Comparison of ENCODE assay signal across 9 cellular contexts in the genomic region with DNA sequence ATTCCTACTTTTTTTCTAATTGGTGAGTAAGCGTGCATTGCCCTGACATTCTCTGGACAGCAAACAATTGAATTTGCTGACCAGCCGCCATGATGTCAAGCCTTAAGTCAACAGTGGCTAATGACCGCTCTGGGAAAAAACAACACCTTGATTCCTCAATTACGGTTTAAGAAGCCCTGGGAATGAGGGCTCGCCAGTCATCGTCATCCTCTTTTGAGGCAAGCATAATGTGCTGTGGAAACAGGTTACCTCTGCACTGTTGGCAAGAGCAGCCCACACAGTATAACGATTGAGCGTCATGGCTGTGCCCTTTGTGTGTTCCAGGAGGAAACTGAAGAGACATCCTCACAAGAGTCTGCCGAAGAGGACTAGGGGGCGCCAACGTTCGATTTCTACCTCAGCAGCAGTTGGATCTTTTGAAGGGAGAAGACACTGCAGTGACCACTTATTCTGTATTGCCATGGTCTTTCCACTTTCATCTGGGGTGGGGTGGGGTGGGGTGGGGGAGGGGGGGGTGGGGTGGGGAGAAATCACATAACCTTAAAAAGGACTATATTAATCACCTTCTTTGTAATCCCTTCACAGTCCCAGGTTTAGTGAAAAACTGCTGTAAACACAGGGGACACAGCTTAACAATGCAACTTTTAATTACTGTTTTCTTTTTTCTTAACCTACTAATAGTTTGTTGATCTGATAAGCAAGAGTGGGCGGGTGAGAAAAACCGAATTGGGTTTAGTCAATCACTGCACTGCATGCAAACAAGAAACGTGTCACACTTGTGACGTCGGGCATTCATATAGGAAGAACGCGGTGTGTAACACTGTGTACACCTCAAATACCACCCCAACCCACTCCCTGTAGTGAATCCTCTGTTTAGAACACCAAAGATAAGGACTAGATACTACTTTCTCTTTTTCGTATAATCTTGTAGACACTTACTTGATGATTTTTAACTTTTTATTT.
DNase-seq lines count a peak whose midpoint lies in the region; ATAC-seq, FAIRE-seq and TF ChIP-seq lines count a peak whose summit lies in the region.
"Had no signal": no experiment of that assay in that cellular context is flagged by ENCODE, and none has a peak within 500 bp of the region (broad histone marks: within the 10 kb centered on the region; RNA-seq: fewer than 3 reads in every experiment).

No MANE protein-coding gene starts in this region.

- H3K4me3 ChIP-seq in HCT116 (replicated peaks in 1 of 2; ENCODE audit: low read depth in 1 of 2, low read length in 2 of 2) (no peak overlapping the region), HepG2 (replicated peaks in 1 of 3; ENCODE audit: insufficient read depth in 1 of 3, low read depth in 2 of 3, low read length in 3 of 3) (no peak overlapping the region), esophagus muscularis mucosa (no peak overlapping the region)

- no peak for DNase-seq in D721Med (ENCODE audit: insufficient read length, low spot score)
- peak; percentile 57 for DNase-seq in HCT116 (ENCODE audit: low read depth, low spot score)
- DNase-seq in activated CD8-positive, alpha-beta T cell treated with anti-CD3 and anti-CD28 coated beads, Interleukin-2, amount 10 ng/mL, durations not matched to agents 7 days and 5 days, result peak; percentile 23
- DNase-seq in HepG2 (ENCODE audit: low spot score), result no peak
- DNase-seq in NCI-H2227 treated with DMSO at 0.1 percent for 48 hours (lab: John Stamatoyannopoulos, UW), result no peak
- no peak for DNase-seq in T-helper 9 cell
- DNase-seq in esophagus muscularis mucosa (ENCODE audit: extremely low spot score), result no peak

- intact Hi-C loops in HCT116 (cut with micrococcal nuclease) (loop anchor here (2.0 to 5.0 kb wide), 2 partner anchors 42 to 124 kb away; no protein-coding TSS in a partner anchor), HepG2 (cut with micrococcal nuclease; ENCODE audit: unreplicated experiment) (loop anchor here (5.0 to 10.0 kb wide), 3 partner anchors 36 to 138 kb away; a partner anchor contains a TSS), esophagus muscularis mucosa (cut with DNase I) (no loop called here)

- H3K4me3 Mint-ChIP-seq in activated CD8-positive, alpha-beta T cell treated with anti-CD3 and anti-CD28 coated beads, Interleukin-2, amount 10 ng/mL, durations not matched to agents 7 days and 5 days, result no peak overlapping the region
- H3K4me3 Mint-ChIP-seq: stimulated activated naive CD8-positive, alpha-beta T cell treated with anti-CD3 and anti-CD28 coated beads, Interleukin-15, Interleukin-2, amounts not matched to agents 100 ng/mL and 50 ng/mL, for 24 hours had no signal

- RAD21 ChIA-PET in HCT116 (lab: Charles Lee; ENCODE audit: low non-redundant PET in 1 of 2, low total read pairs in 2 of 2, uncharacterized antibody in 2 of 2, unreplicated experiment in 2 of 2), result no interaction called here

- H2AFZ ChIP-seq in HCT116 (ENCODE audit: low read depth, low read length, poor library complexity, severe bottlenecking) (no peak overlapping the region), HepG2 (ENCODE audit: low read length) (no peak overlapping the region)

- H3K9me3 Mint-ChIP-seq in activated CD8-positive, alpha-beta T cell treated with anti-CD3 and anti-CD28 coated beads, Interleukin-2, amount 10 ng/mL, durations not matched to agents 7 days and 5 days (ENCODE audit: insufficient read depth), result no peaks in the 10 kb centered on the region
- H3K9me3 Mint-ChIP-seq: stimulated activated naive CD8-positive, alpha-beta T cell treated with anti-CD3 and anti-CD28 coated beads, Interleukin-15, Interleukin-2, amounts not matched to agents 100 ng/mL and 50 ng/mL, for 24 hours had no signal

- H4K20me1 ChIP-seq in HCT116 (ENCODE audit: insufficient read depth) (no peaks in the 10 kb centered on the region), HepG2 (ENCODE audit: insufficient read depth, low read length) (no peaks in the 10 kb centered on the region)

- POLR2A ChIA-PET in HCT116 (lab: Charles Lee), result no interaction called here
- POLR2A ChIA-PET in activated CD8-positive, alpha-beta T cell treated with anti-CD3 and anti-CD28 coated beads, Interleukin-2, amount 10 ng/mL, durations not matched to agents 7 days and 5 days (lab: Charles Lee), result interaction anchor here (0.5 kb wide), 2 partner anchors 187 to 226 kb away, joined by 3 read pairs; no protein-coding TSS in a partner anchor
- POLR2A ChIA-PET in HepG2 (lab: Yijun Ruan, JAX), result no interaction called here

- no peak overlapping the region for H3K27ac Mint-ChIP-seq in activated CD8-positive, alpha-beta T cell treated with anti-CD3 and anti-CD28 coated beads, Interleukin-2, amount 10 ng/mL, durations not matched to agents 7 days and 5 days
- H3K27ac Mint-ChIP-seq: stimulated activated naive CD8-positive, alpha-beta T cell treated with anti-CD3 and anti-CD28 coated beads, Interleukin-15, Interleukin-2, amounts not matched to agents 100 ng/mL and 50 ng/mL, for 24 hours had no signal

- TF ChIP-seq RAD21 in HCT116 (IDR thresholded peaks at IDR 0.05; ENCODE audit: low read depth), result peak; percentile 56
- no peak for TF ChIP-seq RAD21 in HepG2 (CRISPR knock-in tag; IDR thresholded peaks at IDR 0.05)

- TF ChIP-seq POLR2A in HCT116 (IDR thresholded peaks at IDR 0.05; ENCODE audit: borderline replicate concordance, extremely low read depth, insufficient read depth, insufficient read length) (no peak), HepG2 (IDR thresholded peaks at IDR 0.05; ENCODE audit: insufficient read depth in 1 of 2, low read depth in 2 of 2, low read length in 2 of 2) (no peak), esophagus muscularis mucosa (IDR thresholded peaks at IDR 0.05; ENCODE audit: low read depth) (no peak)

- H3K79me2 ChIP-seq in HCT116 (ENCODE audit: insufficient read depth, low read length) (peaks cover 29% of the 10 kb centered on the region), HepG2 (ENCODE audit: insufficient read depth, low read length) (no peaks in the 10 kb centered on the region)

- no peaks in the 10 kb centered on the region for H3K4me1 Mint-ChIP-seq in activated CD8-positive, alpha-beta T cell treated with anti-CD3 and anti-CD28 coated beads, Interleukin-2, amount 10 ng/mL, durations not matched to agents 7 days and 5 days (ENCODE audit: low read depth)

- H3K27me3 Mint-ChIP-seq in activated CD8-positive, alpha-beta T cell treated with anti-CD3 and anti-CD28 coated beads, Interleukin-2, amount 10 ng/mL, durations not matched to agents 7 days and 5 days (ENCODE audit: low read depth), result peaks cover 28% of the 10 kb centered on the region

- no peak for FAIRE-seq in D721Med (lab: Jason Lieb, UNC)
- no peak for FAIRE-seq in HepG2 (lab: Jason Lieb, UNC)

- TSS peak; percentile 32 for BruUV-seq in HCT116 (replicated peaks; lab: Mats Ljungman, UMichigan)
- TSS peak; percentile 68 for BruUV-seq in HepG2 (replicated peaks; lab: Mats Ljungman, UMichigan)

- H3K27me3 ChIP-seq in HCT116 (ENCODE audit: insufficient read depth, low read length), result no peaks in the 10 kb centered on the region
- no peaks in the 10 kb centered on the region for H3K27me3 ChIP-seq in HepG2 (ENCODE audit: control insufficient read depth in 1 of 2, insufficient read depth in 2 of 2, low read length in 2 of 2)
- H3K27me3 ChIP-seq in esophagus muscularis mucosa, result peaks cover 0 to 15% (median 0%) of the 10 kb centered on the region in 4 donors

- TF ChIP-seq EP300 in HepG2 (IDR thresholded peaks at IDR 0.05; ENCODE audit: low read depth in 2 of 2, low read length in 2 of 2), result no peak
- TF ChIP-seq EP300 in HepG2 (CRISPR knock-in tag; IDR thresholded peaks at IDR 0.05; ENCODE audit: borderline replicate concordance), result no peak
- TF ChIP-seq EP300 in esophagus muscularis mucosa (IDR thresholded peaks at IDR 0.05), result no peak

- CTCF ChIA-PET in HCT116 (lab: Charles Lee) (interaction anchor here (0.7 kb wide), 1 partner anchor 59 kb away, joined by 4 read pairs; no protein-coding TSS in a partner anchor), HepG2 (lab: Yijun Ruan, JAX; ENCODE audit: low intra/inter-chr PET ratio, low total read pairs) (no interaction called here)
- CTCF ChIA-PET in activated CD8-positive, alpha-beta T cell treated with anti-CD3 and anti-CD28 coated beads, Interleukin-2, amount 10 ng/mL, durations not matched to agents 7 days and 5 days (lab: Charles Lee), result no interaction called here

- H3K36me3 ChIP-seq in HCT116 (ENCODE audit: control insufficient read depth in 1 of 2, insufficient read depth in 2 of 2, low read length in 2 of 2) (peaks cover 18 to 34% of the 10 kb centered on the region in 2 experiments; a peak in 3 of 4 replicates), HepG2 (replicated peaks in 1 of 2; ENCODE audit: control insufficient read depth in 1 of 2, insufficient read depth in 2 of 2, low read length in 2 of 2) (peaks cover 11 to 32% of the 10 kb centered on the region in 2 experiments), esophagus muscularis mucosa (no peaks in the 10 kb centered on the region)

- H3K9ac ChIP-seq in HCT116 (ENCODE audit: low read length) (no peak overlapping the region), HepG2 (ENCODE audit: insufficient read depth, low read depth, low read length) (no peak overlapping the region)

- no peaks in the 10 kb centered on the region for H3K9me3 ChIP-seq in HCT116 (ENCODE audit: control insufficient read depth in 1 of 2, insufficient read depth in 1 of 2, low read depth in 1 of 2, low read length in 2 of 2)
- no peaks in the 10 kb centered on the region for H3K9me3 ChIP-seq in HepG2 (ENCODE audit: low read length)
- no peaks in the 10 kb centered on the region for H3K9me3 ChIP-seq in esophagus muscularis mucosa

- no peak overlapping the region for H3K27ac ChIP-seq in HCT116 (ENCODE audit: low read depth, low read length)
- no peak overlapping the region for H3K27ac ChIP-seq in HepG2 (ENCODE audit: extremely low read length, insufficient read depth, low read length)
- no peak overlapping the region for H3K27ac ChIP-seq in esophagus muscularis mucosa (replicated peaks in 1 of 4)

- 97% methylated on average over 20 of the region's 20 CpGs for WGBS in HepG2 (ENCODE audit: low lambda C conversion rate)
- WGBS in esophagus muscularis mucosa, result 80% methylated on average over 20 of the region's 20 CpGs

- peaks cover 9 to 32% of the 10 kb centered on the region in 2 experiments for H3K4me1 ChIP-seq in HCT116 (ENCODE audit: control insufficient read depth in 1 of 2, insufficient read depth in 2 of 2, low read length in 2 of 2)
- H3K4me1 ChIP-seq in HepG2 (ENCODE audit: insufficient read depth, low read length), result peaks cover 47% of the 10 kb centered on the region
- no peaks in the 10 kb centered on the region for H3K4me1 ChIP-seq in esophagus muscularis mucosa

- H3K9me2 ChIP-seq in HCT116 (ENCODE audit: insufficient read depth), result no peaks in the 10 kb centered on the region

- ATAC-seq in HCT116, result peak; percentile 81
- ATAC-seq in activated CD8-positive, alpha-beta T cell treated with anti-CD3 and anti-CD28 coated beads, Interleukin-2, amount 10 ng/mL, durations not matched to agents 7 days and 5 days, result no peak
- no peak for ATAC-seq in HepG2
- ATAC-seq in HG03565 (IDR thresholded peaks at IDR 0.05; ENCODE audit: unreplicated experiment), result no peak

- peak; percentile 50 for TF ChIP-seq CTCF in D721Med (IDR thresholded peaks at IDR 0.05; ENCODE audit: insufficient read depth, missing control alignments)
- TF ChIP-seq CTCF in HCT116 (IDR thresholded peaks at IDR 0.05 in 2 of 3, conservative IDR thresholded peaks at IDR 0.05 in 1 of 3; ENCODE audit: borderline replicate concordance in 1 of 3, insufficient read depth in 1 of 3, low read depth in 2 of 3, low read length in 2 of 3), result peak; percentile 39 to 75 (median 70); a peak in 5 of 6 replicates
- peak; percentile 43 for TF ChIP-seq CTCF in HepG2 (CRISPR knock-in tag; IDR thresholded peaks at IDR 0.05)
- TF ChIP-seq CTCF in esophagus muscularis mucosa (IDR thresholded peaks at IDR 0.05), result no peak

- H3K36me3 Mint-ChIP-seq in activated CD8-positive, alpha-beta T cell treated with anti-CD3 and anti-CD28 coated beads, Interleukin-2, amount 10 ng/mL, durations not matched to agents 7 days and 5 days (ENCODE audit: low read depth), result no peaks in the 10 kb centered on the region

- no peak overlapping the region for H3K4me2 ChIP-seq in HCT116 (ENCODE audit: low read length)
- no peak overlapping the region for H3K4me2 ChIP-seq in HepG2 (ENCODE audit: low read depth, low read length)

- in situ Hi-C loops in HepG2 (cut with HindIII; ENCODE audit: extremely low pct_ligation_motif_present, low pct_unique_long_range_greater_than_20kb), result no loop called here

Comparison
In these comparisons a context has a peak if more than half of its experiments do, and no peak if none do; other contexts are left out.
1. DNase-seq: peak in HCT116 (single experiment) and activated CD8-positive, alpha-beta T cell treated with anti-CD3 and anti-CD28 coated beads, Interleukin-2, amount 10 ng/mL, durations not matched to agents 7 days and 5 days (single experiment); none in D721Med (single experiment), HepG2 (single experiment), NCI-H2227 treated with DMSO at 0.1 percent for 48 hours (single experiment), T-helper 9 cell (single experiment) and esophagus muscularis mucosa (single experiment).
2. CTCF ChIP-seq: peak in D721Med (single experiment), HCT116 (3 of 3) and HepG2 (single experiment); none in esophagus muscularis mucosa (0 of 3).